ENCODE assay signal across 1 cellular context in genomic region chr10:24724381-24725228, GRCh38.
TF ChIP-seq lines count a peak whose summit lies in the region.

No MANE protein-coding gene starts in this region.

TF ChIP-seq in K562, 482 proteins besides CTCF, POLR2A, EP300 and RAD21 (continued from another document and continues in another):
- TF ChIP-seq MNT (conservative IDR thresholded peaks at IDR 0.05): peak; percentile 43 to 64; a peak in 3 of 4 replicates
- no peak for TF ChIP-seq NFE2L1 (tag; IDR thresholded peaks at IDR 0.05; ENCODE audit: borderline replicate concordance, low read depth)
- no peak for TF ChIP-seq NR4A1 (CRISPR knock-in tag; IDR thresholded peaks at IDR 0.05)
- no peak for TF ChIP-seq NR4A1 (tag; IDR thresholded peaks at IDR 0.05)
- no peak for TF ChIP-seq BCL6 (CRISPR knock-in tag; IDR thresholded peaks at IDR 0.05)
- TF ChIP-seq RBM39 (optimal IDR thresholded peaks at IDR 0.05; ENCODE audit: low read depth, low read length): no peak
- no peak for TF ChIP-seq NUFIP1 (IDR thresholded peaks at IDR 0.05; ENCODE audit: partially characterized antibody)
- TF ChIP-seq BCLAF1 (IDR thresholded peaks at IDR 0.05; ENCODE audit: borderline replicate concordance in 1 of 2, control insufficient read depth in 1 of 2, low read depth in 2 of 2, low read length in 1 of 2): no peak
- no peak for TF ChIP-seq RFX1 (IDR thresholded peaks at IDR 0.05)
- peak in 2 of 3 experiments; percentile 20 to 71 for TF ChIP-seq YY1 (IDR thresholded peaks at IDR 0.05; ENCODE audit: borderline replicate concordance in 1 of 3, control insufficient read depth in 1 of 3, extremely low read depth in 1 of 3, insufficient read depth in 3 of 3, insufficient read length in 1 of 3, insufficient replicate concordance in 2 of 3, low read depth in 1 of 3, low read length in 2 of 3)
- TF ChIP-seq SP1 (CRISPR knock-in tag; IDR thresholded peaks at IDR 0.05): peak; percentile 65; the same call in 1 of the 2 replicates
- TF ChIP-seq USF1 (CRISPR knock-in tag; IDR thresholded peaks at IDR 0.05): no peak
- TF ChIP-seq TRIM28 (IDR thresholded peaks at IDR 0.05): no peak
- no peak for TF ChIP-seq ZNF561 (CRISPR knock-in tag; conservative IDR thresholded peaks at IDR 0.05)
- no peak for TF ChIP-seq HLTF (IDR thresholded peaks at IDR 0.05)
- no peak for TF ChIP-seq MTA1 (IDR thresholded peaks at IDR 0.05; ENCODE audit: borderline replicate concordance)
- peak; percentile 72; the same call in 1 of the 2 replicates for TF ChIP-seq ZBTB7A (IDR thresholded peaks at IDR 0.05; ENCODE audit: borderline replicate concordance, control insufficient read depth, low read depth, low read length)
- no peak for TF ChIP-seq THRA (IDR thresholded peaks at IDR 0.05)
- TF ChIP-seq USF2 (CRISPR knock-in tag; IDR thresholded peaks at IDR 0.05): no peak
- no peak for TF ChIP-seq SMAD3 (CRISPR knock-in tag; conservative IDR thresholded peaks at IDR 0.05)
- 0 out of 2 replicates have a peak, but pooled peaks have one; percentile 18 for TF ChIP-seq ETS1 (conservative IDR thresholded peaks at IDR 0.05; ENCODE audit: control insufficient read depth, low read depth, low read length)
- no peak for TF ChIP-seq EHMT2 (IDR thresholded peaks at IDR 0.05)
- TF ChIP-seq RBBP5 (IDR thresholded peaks at IDR 0.05; ENCODE audit: borderline replicate concordance, insufficient read depth, low read length, poor library complexity, severe bottlenecking): no peak
- TF ChIP-seq CEBPG (CRISPR knock-in tag; IDR thresholded peaks at IDR 0.05): peak; percentile 58
- peak; percentile 64 to 66 for TF ChIP-seq CEBPG (tag; conservative IDR thresholded peaks at IDR 0.05 in 1 of 2, IDR thresholded peaks at IDR 0.05 in 1 of 2)
- TF ChIP-seq MAFG (tag; conservative IDR thresholded peaks at IDR 0.05): no peak
- no peak for TF ChIP-seq ZNF124 (CRISPR knock-in tag; IDR thresholded peaks at IDR 0.05)
- no peak for TF ChIP-seq KLF6 (CRISPR knock-in tag; IDR thresholded peaks at IDR 0.05; ENCODE audit: borderline replicate concordance)
- no peak for TF ChIP-seq BRD4 (IDR thresholded peaks at IDR 0.05)
- no peak for TF ChIP-seq ZNF263 (CRISPR knock-in tag; IDR thresholded peaks at IDR 0.05; ENCODE audit: borderline replicate concordance)
- TF ChIP-seq SETDB1 (IDR thresholded peaks at IDR 0.05; ENCODE audit: low read length): no peak
- no peak for TF ChIP-seq POLR3G (IDR thresholded peaks at IDR 0.05; ENCODE audit: extremely low read depth, insufficient read length, insufficient replicate concordance)
- TF ChIP-seq NR3C1 (CRISPR knock-in tag; IDR thresholded peaks at IDR 0.05): no peak
- TF ChIP-seq TCF7L2 (IDR thresholded peaks at IDR 0.05; ENCODE audit: low read depth, low read length): no peak
- TF ChIP-seq TAF7 (tag; IDR thresholded peaks at IDR 0.05): no peak
- TF ChIP-seq HMGN3 (IDR thresholded peaks at IDR 0.05; ENCODE audit: borderline replicate concordance, extremely low read depth, insufficient read length, low read depth, low read length): peak; percentile 58
- peak; percentile 62 for TF ChIP-seq EP400 (IDR thresholded peaks at IDR 0.05)
- TF ChIP-seq ZNF764 (CRISPR knock-in tag; IDR thresholded peaks at IDR 0.05; ENCODE audit: low read depth): no peak
- TF ChIP-seq ZEB2 (IDR thresholded peaks at IDR 0.05): no peak
- no peak for TF ChIP-seq ZNF408 (CRISPR knock-in tag; IDR thresholded peaks at IDR 0.05; ENCODE audit: low read depth)
- TF ChIP-seq ZNF79 (CRISPR knock-in tag; IDR thresholded peaks at IDR 0.05; ENCODE audit: low read depth): no peak
- TF ChIP-seq ZNF609 (CRISPR knock-in tag; IDR thresholded peaks at IDR 0.05; ENCODE audit: borderline replicate concordance): no peak
- TF ChIP-seq RBM15 (IDR thresholded peaks at IDR 0.05; ENCODE audit: insufficient read depth, low read length): no peak
- peak; percentile 55; the same call in 1 of the 2 replicates for TF ChIP-seq TOE1 (IDR thresholded peaks at IDR 0.05; ENCODE audit: borderline replicate concordance)
- TF ChIP-seq TOE1 (CRISPR knock-in tag; IDR thresholded peaks at IDR 0.05; ENCODE audit: borderline replicate concordance, low read depth): no peak
- TF ChIP-seq GTF2E2 (tag; IDR thresholded peaks at IDR 0.05): no peak
